ENCODE assay signal across 16 cellular contexts in genomic region chr6:37081042-37081607, GRCh38.
DNase-seq lines count a peak whose midpoint lies in the region; ATAC-seq and TF ChIP-seq lines count a peak whose summit lies in the region.
"Had no signal": no experiment of that assay in that cellular context is flagged by ENCODE, and none has a peak within 500 bp of the region (broad histone marks: within the 10 kb centered on the region; RNA-seq: fewer than 3 reads in every experiment).

No MANE protein-coding gene starts in this region.

- H3K36me3 ChIP-seq in BLaER1 treated with 17β-estradiol and CSF1 and Interleukin-3, amounts not matched to agents 10 nM and 100 nM, result no peaks in the 10 kb centered on the region
- H3K36me3 ChIP-seq in IMR-90 (ENCODE audit: control insufficient read depth, insufficient read depth, low read length), result no peaks in the 10 kb centered on the region
- H3K36me3 ChIP-seq in mesenchymal stem cell (ENCODE audit: control insufficient read depth in 1 of 2, insufficient read depth in 2 of 2, low read depth in 1 of 2, low read length in 2 of 2), result no peaks in the 10 kb centered on the region
- no peaks in the 10 kb centered on the region for H3K36me3 ChIP-seq in subcutaneous abdominal adipose tissue (ENCODE audit: control insufficient read depth in 5 of 5, insufficient read depth in 5 of 5, low read length in 5 of 5)

- dilution Hi-C loops in IMR-90 (cut with HindIII; ENCODE audit: low sequenced_read_pairs, unreplicated experiment), result no loop called here

- no peak overlapping the region for H2AFZ ChIP-seq in IMR-90 (replicated peaks; ENCODE audit: low read length, poor library complexity)
- no peak overlapping the region for H2AFZ ChIP-seq in mesenchymal stem cell (ENCODE audit: low read depth, low read length)
- H2AFZ ChIP-seq: GM23248 had no signal

- H3K9me3 ChIP-seq in BLaER1 treated with 17β-estradiol and CSF1 and Interleukin-3, amounts not matched to agents 10 nM and 100 nM (replicated peaks in 1 of 11), result peaks cover 0 to 7% (median 0%) of the 10 kb centered on the region in 11 experiments; a peak in 6 of 22 replicates
- no peaks in the 10 kb centered on the region for H3K9me3 ChIP-seq in IMR-90 (ENCODE audit: control insufficient read depth, insufficient read depth, low read length)
- H3K9me3 ChIP-seq in mesenchymal stem cell (ENCODE audit: control insufficient read depth, low read length), result no peaks in the 10 kb centered on the region
- H3K9me3 ChIP-seq in subcutaneous abdominal adipose tissue (ENCODE audit: control insufficient read depth in 5 of 5, low read length in 5 of 5), result no peaks in the 10 kb centered on the region
- H3K9me3 ChIP-seq: Caco-2 had no signal

- no peak overlapping the region for H3K4me3 ChIP-seq in BLaER1 treated with 17β-estradiol and CSF1 and Interleukin-3, amounts not matched to agents 10 nM and 100 nM
- H3K4me3 ChIP-seq in IMR-90 (ENCODE audit: insufficient read depth, low read depth, low read length), result no peak overlapping the region
- H3K4me3 ChIP-seq in mesenchymal stem cell (ENCODE audit: insufficient read depth in 1 of 2, low read depth in 1 of 2, low read length in 2 of 2), result no peak overlapping the region
- no peak overlapping the region for H3K4me3 ChIP-seq in subcutaneous abdominal adipose tissue (ENCODE audit: low read depth in 1 of 5, low read length in 5 of 5)
- H3K4me3 ChIP-seq: GM12878, GM23248 had no signal

- H2AK9ac ChIP-seq in IMR-90 (replicated peaks; ENCODE audit: low read depth, low read length, poor library complexity), result no peak overlapping the region

- H4K91ac ChIP-seq in IMR-90 (ENCODE audit: insufficient read depth, low read depth, low read length) (no peak overlapping the region; the same call in 1 of the 2 replicates), mesenchymal stem cell (ENCODE audit: low read length) (no peak overlapping the region)

- 83% methylated on average over 1 of the region's 7 CpGs; no CpG with 5 or more reads in 1 of the 2 experiments for WGBS in IMR-90 (ENCODE audit: extremely low coverage in 2 of 2, insufficient read length in 1 of 2), 2 experiments
- 88% methylated on average over 7 of the region's 7 CpGs for WGBS in mesenchymal stem cell

- intact Hi-C loops in IMR-90 (cut with micrococcal nuclease), result no loop called here

- no TSS peak for BruUV-seq in IMR-90 (replicated peaks; lab: Mats Ljungman, UMichigan)

- no peaks in the 10 kb centered on the region for H3K79me1 ChIP-seq in IMR-90 (ENCODE audit: low read depth in 1 of 2, low read length in 2 of 2)
- H3K79me1 ChIP-seq in mesenchymal stem cell (replicated peaks; ENCODE audit: low read length, poor library complexity, severe bottlenecking), result no peaks in the 10 kb centered on the region

- H3K4me3 Mint-ChIP-seq in endothelial cell (ENCODE audit: unreplicated experiment), result no peak overlapping the region
- H3K4me3 Mint-ChIP-seq: CD4-positive, CD25-positive, alpha-beta regulatory T cell; CD8-positive, alpha-beta T cell had no signal

- no peak overlapping the region for H4K5ac ChIP-seq in IMR-90 (ENCODE audit: low read depth, low read length)

- H3K4me1 Mint-ChIP-seq in endothelial cell (ENCODE audit: unreplicated experiment), result peaks cover 14% of the 10 kb centered on the region
- H3K4me1 Mint-ChIP-seq: CD4-positive, CD25-positive, alpha-beta regulatory T cell had no signal

- H2BK120ac ChIP-seq in IMR-90 (ENCODE audit: low read depth, low read length) (no peak overlapping the region), mesenchymal stem cell (ENCODE audit: low read depth, low read length) (no peak overlapping the region)

- peaks cover 12 to 69% (median 62%) of the 10 kb centered on the region in 10 experiments for H3K4me1 ChIP-seq in BLaER1 treated with 17β-estradiol and CSF1 and Interleukin-3, amounts not matched to agents 10 nM and 100 nM
- peaks cover 15% of the 10 kb centered on the region for H3K4me1 ChIP-seq in IMR-90 (ENCODE audit: control insufficient read depth, insufficient read depth, low read length)
- peaks cover 9% of the 10 kb centered on the region for H3K4me1 ChIP-seq in mesenchymal stem cell (ENCODE audit: control insufficient read depth, insufficient read depth, low read depth, low read length)
- H3K4me1 ChIP-seq in subcutaneous abdominal adipose tissue (ENCODE audit: control insufficient read depth in 5 of 5, insufficient read depth in 5 of 5, low read length in 5 of 5), result peaks cover 12 to 56% (median 40%) of the 10 kb centered on the region in 5 donors

- DNase-seq in IMR-90 (no peak), mesenchymal stem cell (no peak), endothelial cell (ENCODE audit: low spot score) (no peak)
- no peak for DNase-seq in activated CD4-positive, alpha-beta T cell treated with anti-CD3 and anti-CD28 coated beads for 48 hours
- DNase-seq: Caco-2; CD4-positive, CD25-positive, alpha-beta regulatory T cell; CD8-positive, alpha-beta T cell; DMS153; DND-41; GM23248; H7; HCEC 1CT had no signal

- H3K14ac ChIP-seq in IMR-90 (replicated peaks; ENCODE audit: low read depth, low read length) (no peak overlapping the region), mesenchymal stem cell (ENCODE audit: low read length in 2 of 2) (no peak overlapping the region)

- H3K4ac ChIP-seq in IMR-90 (ENCODE audit: low read depth, low read length), result no peak overlapping the region
- peak overlapping the region in 1 of 2 experiments; percentile 53 for H3K4ac ChIP-seq in mesenchymal stem cell (ENCODE audit: low read depth in 1 of 2, low read length in 2 of 2)

- no peak overlapping the region; the same call in 1 of the 2 replicates for H3K18ac ChIP-seq in IMR-90 (ENCODE audit: low read depth, low read length)
- H3K18ac ChIP-seq in mesenchymal stem cell (ENCODE audit: low read depth in 1 of 2, low read length in 2 of 2), result no peak overlapping the region

- no peaks in the 10 kb centered on the region for H3K27me3 ChIP-seq in BLaER1 treated with 17β-estradiol and CSF1 and Interleukin-3, amounts not matched to agents 10 nM and 100 nM
- H3K27me3 ChIP-seq in IMR-90 (ENCODE audit: control insufficient read depth, insufficient read depth, low read length) (no peaks in the 10 kb centered on the region), mesenchymal stem cell (ENCODE audit: control insufficient read depth in 1 of 2, insufficient read depth in 1 of 2, low read length in 2 of 2) (no peaks in the 10 kb centered on the region), subcutaneous abdominal adipose tissue (ENCODE audit: control insufficient read depth in 5 of 5, insufficient read depth in 4 of 5, low read length in 5 of 5) (no peaks in the 10 kb centered on the region)

- no peak overlapping the region for H2BK5ac ChIP-seq in IMR-90 (ENCODE audit: low read depth, low read length, poor library complexity, severe bottlenecking)
- no peak overlapping the region for H2BK5ac ChIP-seq in mesenchymal stem cell (ENCODE audit: low read depth, low read length, poor library complexity, severe bottlenecking)

- TF ChIP-seq POLR2A in IMR-90 (IDR thresholded peaks at IDR 0.05; ENCODE audit: low read depth, low read length), result no peak

- H3K9me3 Mint-ChIP-seq in endothelial cell (ENCODE audit: unreplicated experiment), result no peaks in the 10 kb centered on the region
- H3K9me3 Mint-ChIP-seq: CD4-positive, CD25-positive, alpha-beta regulatory T cell; CD8-positive, alpha-beta T cell had no signal

- H3K56ac ChIP-seq in IMR-90 (ENCODE audit: extremely low read depth, insufficient read depth, low read length), result no peak overlapping the region

- H3K9me1 ChIP-seq in IMR-90 (ENCODE audit: insufficient read depth, low read length), result peaks cover 7% of the 10 kb centered on the region

- no peak for TF ChIP-seq RAD21 in IMR-90 (IDR thresholded peaks at IDR 0.05; ENCODE audit: low read length)

- in situ Hi-C loops in IMR-90 (cut with MboI; ENCODE audit: low sequenced_read_pairs), result no loop called here

- H3K27ac ChIP-seq in BLaER1 treated with 17β-estradiol and CSF1 and Interleukin-3, amounts not matched to agents 10 nM and 100 nM, result peak overlapping the region in 4 of 11 experiments; percentile 19 to 85 (median 48); a peak in 2 of 22 replicates
- H3K27ac ChIP-seq in IMR-90 (ENCODE audit: insufficient read depth, low read length) (no peak overlapping the region), mesenchymal stem cell (ENCODE audit: low read length, poor library complexity, severe bottlenecking) (no peak overlapping the region), subcutaneous abdominal adipose tissue (ENCODE audit: low read depth, low read length) (peak overlapping the region; percentile 84)
- H3K27ac ChIP-seq: C4-2B, GM23248 had no signal

- peak overlapping the region; percentile 29 to 85 for H2BK12ac ChIP-seq in mesenchymal stem cell (ENCODE audit: low read length in 2 of 2)

- H2BK20ac ChIP-seq in IMR-90 (ENCODE audit: low read depth, low read length), result no peak overlapping the region

- POLR2A ChIA-PET in IMR-90 (lab: Charles Lee; ENCODE audit: unreplicated experiment), result no interaction called here

- H3K27me3 Mint-ChIP-seq in endothelial cell (ENCODE audit: unreplicated experiment), result no peaks in the 10 kb centered on the region

- no peak overlapping the region for H3K27ac Mint-ChIP-seq in endothelial cell (ENCODE audit: unreplicated experiment)
- H3K27ac Mint-ChIP-seq: CD4-positive, CD25-positive, alpha-beta regulatory T cell; CD8-positive, alpha-beta T cell had no signal

- TF ChIP-seq CTCF in IMR-90 (conservative IDR thresholded peaks at IDR 0.05; ENCODE audit: low read depth, low read length), result no peak
- no peak for TF ChIP-seq CTCF in endothelial cell (IDR thresholded peaks at IDR 0.05; ENCODE audit: unreplicated experiment)

- no peak for ATAC-seq in IMR-90 (ENCODE audit: low read depth)
- ATAC-seq: CD8-positive, alpha-beta T cell; GM12878 had no signal

- H3K4me2 ChIP-seq in BLaER1 treated with 17β-estradiol and CSF1 and Interleukin-3, amounts not matched to agents 10 nM and 100 nM, result peak overlapping the region in 9 of 11 experiments; percentile 0 to 84 (median 52); a peak in 13 of 22 replicates
- H3K4me2 ChIP-seq in IMR-90 (ENCODE audit: low read depth, low read length) (no peak overlapping the region), mesenchymal stem cell (ENCODE audit: low read length, poor library complexity, severe bottlenecking) (no peak overlapping the region)

- no peaks in the 10 kb centered on the region for H3K36me3 Mint-ChIP-seq in endothelial cell (ENCODE audit: low read depth, unreplicated experiment)
- H3K36me3 Mint-ChIP-seq: CD4-positive, CD25-positive, alpha-beta regulatory T cell; CD8-positive, alpha-beta T cell had no signal

- H3K9ac ChIP-seq in BLaER1 treated with 17β-estradiol and CSF1 and Interleukin-3, amounts not matched to agents 10 nM and 100 nM, result 0 out of 22 replicates have a peak overlapping the region, but pooled peaks of 1 of the 11 experiments have one; percentile 4
- H3K9ac ChIP-seq in IMR-90 (ENCODE audit: low read depth, low read length) (no peak overlapping the region), mesenchymal stem cell (ENCODE audit: low read length) (no peak overlapping the region), subcutaneous abdominal adipose tissue (ENCODE audit: low read length in 5 of 5) (no peak overlapping the region)
- H3K9ac ChIP-seq: GM23248 had no signal

- no peak overlapping the region for H4K8ac ChIP-seq in IMR-90 (ENCODE audit: low read depth in 2 of 2, low read length in 2 of 2)
- no peak overlapping the region for H4K8ac ChIP-seq in mesenchymal stem cell (ENCODE audit: low read length)

- H2AK5ac ChIP-seq in IMR-90 (ENCODE audit: low read depth, low read length) (peak overlapping the region; percentile 20; the same call in 1 of the 2 replicates), mesenchymal stem cell (ENCODE audit: low read length, severe bottlenecking) (no peak overlapping the region)

- H3K23ac ChIP-seq in IMR-90 (ENCODE audit: low read depth, low read length) (no peak overlapping the region), mesenchymal stem cell (ENCODE audit: low read length in 2 of 2) (no peak overlapping the region)

- no peaks in the 10 kb centered on the region for H4K20me1 ChIP-seq in BLaER1 treated with 17β-estradiol and CSF1 and Interleukin-3, amounts not matched to agents 10 nM and 100 nM
- H4K20me1 ChIP-seq in IMR-90 (ENCODE audit: insufficient read depth, low read length), result no peaks in the 10 kb centered on the region

- no peak overlapping the region; the same call in 2 of the 3 replicates for H2BK15ac ChIP-seq in IMR-90 (ENCODE audit: low read depth, low read length)
- peak overlapping the region; percentile 70 for H2BK15ac ChIP-seq in mesenchymal stem cell (ENCODE audit: low read depth, poor library complexity, severe bottlenecking)

- CTCF ChIA-PET in IMR-90 (lab: Yijun Ruan, JAX), result no interaction called here

Comparison
In these comparisons a context has a peak if more than half of its experiments do, and no peak if none do; other contexts are left out.
1. H3K4me2 ChIP-seq: peak in BLaER1 treated with 17β-estradiol and CSF1 and Interleukin-3, amounts not matched to agents 10 nM and 100 nM (9 of 11); none in IMR-90 (single experiment) and mesenchymal stem cell (single experiment).